Comparison of ENCODE assay signal across 1 cellular context in genomic region chr6:31174378-31174777, GRCh38.
TF ChIP-seq lines count a peak whose summit lies in the region.

No MANE protein-coding gene starts in this region.

TF ChIP-seq in WTC11, 78 proteins besides CTCF, POLR2A, EP300 and RAD21 (continued from another document):
- TF ChIP-seq ZNF532 (CRISPR knock-in tag; IDR thresholded peaks at IDR 0.05; ENCODE audit: borderline replicate concordance) = no peak
- TF ChIP-seq NR1H2 (CRISPR knock-in tag; IDR thresholded peaks at IDR 0.05) = no peak
- TF ChIP-seq, protein P1, sequence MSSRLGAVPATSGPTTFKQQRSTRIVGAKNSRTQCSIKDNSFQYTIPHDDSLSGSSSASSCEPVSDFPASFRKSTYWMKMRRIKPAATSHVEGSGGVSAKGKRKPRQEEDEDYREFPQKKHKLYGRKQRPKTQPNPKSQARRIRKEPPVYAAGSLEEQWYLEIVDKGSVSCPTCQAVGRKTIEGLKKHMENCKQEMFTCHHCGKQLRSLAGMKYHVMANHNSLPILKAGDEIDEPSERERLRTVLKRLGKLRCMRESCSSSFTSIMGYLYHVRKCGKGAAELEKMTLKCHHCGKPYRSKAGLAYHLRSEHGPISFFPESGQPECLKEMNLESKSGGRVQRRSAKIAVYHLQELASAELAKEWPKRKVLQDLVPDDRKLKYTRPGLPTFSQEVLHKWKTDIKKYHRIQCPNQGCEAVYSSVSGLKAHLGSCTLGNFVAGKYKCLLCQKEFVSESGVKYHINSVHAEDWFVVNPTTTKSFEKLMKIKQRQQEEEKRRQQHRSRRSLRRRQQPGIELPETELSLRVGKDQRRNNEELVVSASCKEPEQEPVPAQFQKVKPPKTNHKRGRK (CRISPR knock-in tag; IDR thresholded peaks at IDR 0.05; ENCODE audit: borderline replicate concordance) = no peak
- TF ChIP-seq, protein P2, sequence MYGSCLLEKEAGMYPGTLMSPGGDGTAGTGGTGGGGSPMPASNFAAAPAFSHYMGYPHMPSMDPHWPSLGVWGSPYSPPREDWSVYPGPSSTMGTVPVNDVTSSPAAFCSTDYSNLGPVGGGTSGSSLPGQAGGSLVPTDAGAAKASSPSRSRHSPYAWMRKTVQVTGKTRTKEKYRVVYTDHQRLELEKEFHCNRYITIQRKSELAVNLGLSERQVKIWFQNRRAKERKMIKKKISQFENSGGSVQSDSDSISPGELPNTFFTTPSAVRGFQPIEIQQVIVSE (CRISPR knock-in tag; IDR thresholded peaks at IDR 0.05; ENCODE audit: borderline replicate concordance) = no peak
- TF ChIP-seq MAX (CRISPR knock-in tag; IDR thresholded peaks at IDR 0.05) = no peak
- TF ChIP-seq MYBL2 (CRISPR knock-in tag; IDR thresholded peaks at IDR 0.05) = no peak
- TF ChIP-seq JAZF1 (CRISPR knock-in tag; IDR thresholded peaks at IDR 0.05) = no peak
- TF ChIP-seq ZNF121 (CRISPR knock-in tag; IDR thresholded peaks at IDR 0.05) = no peak
- TF ChIP-seq ZNF423 (CRISPR knock-in tag; IDR thresholded peaks at IDR 0.05) = no peak
- TF ChIP-seq, protein P3, sequence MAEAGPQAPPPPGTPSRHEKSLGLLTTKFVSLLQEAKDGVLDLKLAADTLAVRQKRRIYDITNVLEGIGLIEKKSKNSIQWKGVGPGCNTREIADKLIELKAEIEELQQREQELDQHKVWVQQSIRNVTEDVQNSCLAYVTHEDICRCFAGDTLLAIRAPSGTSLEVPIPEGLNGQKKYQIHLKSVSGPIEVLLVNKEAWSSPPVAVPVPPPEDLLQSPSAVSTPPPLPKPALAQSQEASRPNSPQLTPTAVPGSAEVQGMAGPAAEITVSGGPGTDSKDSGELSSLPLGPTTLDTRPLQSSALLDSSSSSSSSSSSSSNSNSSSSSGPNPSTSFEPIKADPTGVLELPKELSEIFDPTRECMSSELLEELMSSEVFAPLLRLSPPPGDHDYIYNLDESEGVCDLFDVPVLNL (CRISPR knock-in tag; IDR thresholded peaks at IDR 0.05; ENCODE audit: borderline replicate concordance, low read depth) = no peak
- TF ChIP-seq FOXP1 (CRISPR knock-in tag; IDR thresholded peaks at IDR 0.05; ENCODE audit: borderline replicate concordance) = no peak
